ENCODE assay signal across 1 cellular context in the genomic region with DNA sequence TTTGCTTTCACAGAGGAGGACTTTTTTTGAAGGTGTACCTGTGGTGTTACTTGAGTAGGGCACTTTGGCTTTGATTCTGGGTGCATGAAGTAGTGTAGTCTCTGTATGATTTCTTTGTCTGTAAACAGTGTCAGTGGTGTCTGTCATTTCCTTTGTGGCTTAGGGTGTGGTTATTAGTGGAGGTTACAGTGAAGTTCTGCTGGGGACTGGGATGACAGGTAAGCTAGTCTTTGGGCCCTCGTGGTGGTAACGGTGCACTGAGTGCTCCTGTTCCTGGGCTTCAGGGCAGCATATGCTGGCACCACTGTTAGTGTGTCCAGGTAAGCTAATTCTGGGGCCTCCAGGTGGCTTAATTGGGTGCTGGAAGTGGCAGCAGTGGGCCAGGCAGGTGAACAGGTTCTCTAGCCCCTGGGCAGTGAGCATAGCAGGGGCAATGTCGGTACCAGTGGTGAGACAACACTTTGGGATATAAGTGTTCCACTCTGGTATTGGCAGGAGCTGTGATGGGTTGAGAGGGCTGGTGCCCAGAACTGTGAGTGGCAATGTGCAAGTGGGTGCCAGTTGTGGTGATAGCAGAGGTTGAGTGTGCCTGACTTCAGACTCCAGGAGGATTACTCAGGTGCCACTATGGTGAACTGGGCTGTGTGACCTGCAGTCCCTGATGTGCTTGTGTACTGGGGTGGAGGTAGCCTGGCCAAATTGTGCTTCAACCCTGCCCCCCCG.
TF ChIP-seq lines count a peak whose summit lies in the region.

No MANE protein-coding gene starts in this region.

TF ChIP-seq in GM23338, 12 proteins besides CTCF, POLR2A, EP300 and RAD21:
- TF ChIP-seq STAT1 (IDR thresholded peaks at IDR 0.05; ENCODE audit: unreplicated experiment), result no peak
- no peak for TF ChIP-seq EZH2phosphoT487 (IDR thresholded peaks at IDR 0.05; ENCODE audit: unreplicated experiment)
- TF ChIP-seq POLR2AphosphoS5 (IDR thresholded peaks at IDR 0.05; ENCODE audit: low read depth), result no peak
- TF ChIP-seq JUNB (IDR thresholded peaks at IDR 0.05; ENCODE audit: unreplicated experiment), result no peak
- no peak for TF ChIP-seq NANOG (IDR thresholded peaks at IDR 0.05; ENCODE audit: borderline replicate concordance)
- TF ChIP-seq EZH2 (IDR thresholded peaks at IDR 0.05; ENCODE audit: low read depth, unreplicated experiment), result no peak
- TF ChIP-seq, protein P1, sequence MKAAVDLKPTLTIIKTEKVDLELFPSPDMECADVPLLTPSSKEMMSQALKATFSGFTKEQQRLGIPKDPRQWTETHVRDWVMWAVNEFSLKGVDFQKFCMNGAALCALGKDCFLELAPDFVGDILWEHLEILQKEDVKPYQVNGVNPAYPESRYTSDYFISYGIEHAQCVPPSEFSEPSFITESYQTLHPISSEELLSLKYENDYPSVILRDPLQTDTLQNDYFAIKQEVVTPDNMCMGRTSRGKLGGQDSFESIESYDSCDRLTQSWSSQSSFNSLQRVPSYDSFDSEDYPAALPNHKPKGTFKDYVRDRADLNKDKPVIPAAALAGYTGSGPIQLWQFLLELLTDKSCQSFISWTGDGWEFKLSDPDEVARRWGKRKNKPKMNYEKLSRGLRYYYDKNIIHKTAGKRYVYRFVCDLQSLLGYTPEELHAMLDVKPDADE (IDR thresholded peaks at IDR 0.05), result no peak
- TF ChIP-seq REST (IDR thresholded peaks at IDR 0.05; ENCODE audit: unreplicated experiment), result no peak
- TF ChIP-seq ZNF331 (CRISPR knock-in tag; IDR thresholded peaks at IDR 0.05; ENCODE audit: low read depth), result no peak
- no peak for TF ChIP-seq CREB1 (CRISPR knock-in tag; IDR thresholded peaks at IDR 0.05; ENCODE audit: low read depth)
- no peak for TF ChIP-seq ZNF114 (CRISPR knock-in tag; IDR thresholded peaks at IDR 0.05)
- TF ChIP-seq, protein P2, sequence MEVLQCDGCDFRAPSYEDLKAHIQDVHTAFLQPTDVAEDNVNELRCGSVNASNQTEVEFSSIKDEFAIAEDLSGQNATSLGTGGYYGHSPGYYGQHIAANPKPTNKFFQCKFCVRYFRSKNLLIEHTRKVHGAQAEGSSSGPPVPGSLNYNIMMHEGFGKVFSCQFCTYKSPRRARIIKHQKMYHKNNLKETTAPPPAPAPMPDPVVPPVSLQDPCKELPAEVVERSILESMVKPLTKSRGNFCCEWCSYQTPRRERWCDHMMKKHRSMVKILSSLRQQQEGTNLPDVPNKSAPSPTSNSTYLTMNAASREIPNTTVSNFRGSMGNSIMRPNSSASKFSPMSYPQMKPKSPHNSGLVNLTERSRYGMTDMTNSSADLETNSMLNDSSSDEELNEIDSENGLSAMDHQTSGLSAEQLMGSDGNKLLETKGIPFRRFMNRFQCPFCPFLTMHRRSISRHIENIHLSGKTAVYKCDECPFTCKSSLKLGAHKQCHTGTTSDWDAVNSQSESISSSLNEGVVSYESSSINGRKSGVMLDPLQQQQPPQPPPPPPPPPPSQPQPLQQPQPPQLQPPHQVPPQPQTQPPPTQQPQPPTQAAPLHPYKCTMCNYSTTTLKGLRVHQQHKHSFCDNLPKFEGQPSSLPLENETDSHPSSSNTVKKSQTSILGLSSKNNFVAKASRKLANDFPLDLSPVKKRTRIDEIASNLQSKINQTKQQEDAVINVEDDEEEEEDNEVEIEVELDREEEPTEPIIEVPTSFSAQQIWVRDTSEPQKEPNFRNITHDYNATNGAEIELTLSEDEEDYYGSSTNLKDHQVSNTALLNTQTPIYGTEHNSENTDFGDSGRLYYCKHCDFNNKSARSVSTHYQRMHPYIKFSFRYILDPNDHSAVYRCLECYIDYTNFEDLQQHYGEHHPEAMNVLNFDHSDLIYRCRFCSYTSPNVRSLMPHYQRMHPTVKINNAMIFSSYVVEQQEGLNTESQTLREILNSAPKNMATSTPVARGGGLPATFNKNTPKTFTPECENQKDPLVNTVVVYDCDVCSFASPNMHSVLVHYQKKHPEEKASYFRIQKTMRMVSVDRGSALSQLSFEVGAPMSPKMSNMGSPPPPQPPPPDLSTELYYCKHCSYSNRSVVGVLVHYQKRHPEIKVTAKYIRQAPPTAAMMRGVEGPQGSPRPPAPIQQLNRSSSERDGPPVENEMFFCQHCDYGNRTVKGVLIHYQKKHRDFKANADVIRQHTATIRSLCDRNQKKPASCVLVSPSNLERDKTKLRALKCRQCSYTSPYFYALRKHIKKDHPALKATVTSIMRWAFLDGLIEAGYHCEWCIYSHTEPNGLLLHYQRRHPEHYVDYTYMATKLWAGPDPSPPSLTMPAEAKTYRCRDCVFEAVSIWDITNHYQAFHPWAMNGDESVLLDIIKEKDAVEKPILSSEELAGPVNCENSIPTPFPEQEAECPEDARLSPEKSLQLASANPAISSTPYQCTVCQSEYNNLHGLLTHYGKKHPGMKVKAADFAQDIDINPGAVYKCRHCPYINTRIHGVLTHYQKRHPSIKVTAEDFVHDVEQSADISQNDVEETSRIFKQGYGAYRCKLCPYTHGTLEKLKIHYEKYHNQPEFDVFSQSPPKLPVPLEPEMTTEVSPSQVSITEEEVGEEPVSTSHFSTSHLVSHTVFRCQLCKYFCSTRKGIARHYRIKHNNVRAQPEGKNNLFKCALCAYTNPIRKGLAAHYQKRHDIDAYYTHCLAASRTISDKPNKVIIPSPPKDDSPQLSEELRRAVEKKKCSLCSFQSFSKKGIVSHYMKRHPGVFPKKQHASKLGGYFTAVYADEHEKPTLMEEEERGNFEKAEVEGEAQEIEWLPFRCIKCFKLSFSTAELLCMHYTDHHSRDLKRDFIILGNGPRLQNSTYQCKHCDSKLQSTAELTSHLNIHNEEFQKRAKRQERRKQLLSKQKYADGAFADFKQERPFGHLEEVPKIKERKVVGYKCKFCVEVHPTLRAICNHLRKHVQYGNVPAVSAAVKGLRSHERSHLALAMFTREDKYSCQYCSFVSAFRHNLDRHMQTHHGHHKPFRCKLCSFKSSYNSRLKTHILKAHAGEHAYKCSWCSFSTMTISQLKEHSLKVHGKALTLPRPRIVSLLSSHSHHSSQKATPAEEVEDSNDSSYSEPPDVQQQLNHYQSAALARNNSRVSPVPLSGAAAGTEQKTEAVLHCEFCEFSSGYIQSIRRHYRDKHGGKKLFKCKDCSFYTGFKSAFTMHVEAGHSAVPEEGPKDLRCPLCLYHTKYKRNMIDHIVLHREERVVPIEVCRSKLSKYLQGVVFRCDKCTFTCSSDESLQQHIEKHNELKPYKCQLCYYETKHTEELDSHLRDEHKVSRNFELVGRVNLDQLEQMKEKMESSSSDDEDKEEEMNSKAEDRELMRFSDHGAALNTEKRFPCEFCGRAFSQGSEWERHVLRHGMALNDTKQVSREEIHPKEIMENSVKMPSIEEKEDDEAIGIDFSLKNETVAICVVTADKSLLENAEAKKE (CRISPR knock-in tag; IDR thresholded peaks at IDR 0.05), result no peak
